8 cellular contexts compared by ENCODE assay signal in the genomic region with DNA sequence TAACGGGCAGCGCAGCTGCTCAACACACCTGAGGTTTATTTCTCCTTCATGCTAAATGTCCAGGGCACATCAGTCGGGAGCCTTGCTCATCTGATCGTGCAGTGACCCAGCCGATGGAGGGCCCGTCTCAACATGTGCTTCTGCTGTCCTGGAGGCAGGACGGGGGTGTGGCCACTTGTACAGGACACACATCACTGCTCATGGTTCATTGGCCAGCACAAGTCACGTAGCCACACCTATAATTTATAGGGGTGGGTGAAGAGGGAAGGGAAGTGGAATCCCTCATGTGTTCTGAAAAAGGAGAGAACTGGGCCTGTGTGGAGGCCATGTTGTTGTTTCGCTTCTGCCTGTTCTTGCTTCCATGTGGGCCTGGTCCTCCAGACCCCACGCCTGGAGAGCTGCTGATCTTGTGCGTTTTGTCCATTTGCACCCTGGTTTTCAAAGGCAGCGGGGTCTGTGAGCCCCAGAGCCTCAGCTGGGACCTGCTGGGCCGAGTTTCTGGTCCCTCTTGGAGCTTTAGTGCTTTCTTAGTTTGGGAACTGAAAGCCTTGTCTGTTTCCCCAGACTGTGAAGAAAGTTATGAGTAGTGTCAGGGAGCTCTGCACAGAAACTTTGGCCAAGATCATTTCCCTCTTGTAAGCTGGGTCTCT.
A peak's percentile ranks its signal among the peaks of the same experiment; 100 is the strongest.
DNase-seq lines count a peak whose midpoint lies in the region; ATAC-seq, FAIRE-seq and TF ChIP-seq lines count a peak whose summit lies in the region.

No MANE protein-coding gene starts in this region.

- CTCF ChIA-PET in activated CD4-positive, alpha-beta T cell treated with anti-CD3 and anti-CD28 coated beads, Interleukin-2, amount 10 ng/mL, durations not matched to agents 7 days and 5 days (lab: Charles Lee) = interaction anchor here (1.2 to 2.6 kb wide), 2 partner anchors 10 kb away, joined by 3 to 5 read pairs; no protein-coding TSS in a partner anchor
- CTCF ChIA-PET in MCF 10A (lab: Yijun Ruan, JAX) = interaction anchor here (0.6 to 1.0 kb wide), 4 partner anchors 10 to 21 kb away, joined by 3 to 6 read pairs (median 4); no protein-coding TSS in a partner anchor

- 61% methylated on average over 11 of the region's 13 CpGs for WGBS in suprapubic skin

- H3K4me1 Mint-ChIP-seq in activated CD4-positive, alpha-beta T cell treated with anti-CD3 and anti-CD28 coated beads, Interleukin-2, amount 10 ng/mL, durations not matched to agents 7 days and 5 days = peaks cover 21% of the 10 kb centered on the region
- peaks cover 29% of the 10 kb centered on the region for H3K4me1 Mint-ChIP-seq in MCF 10A (ENCODE audit: insufficient read depth, unreplicated experiment)

- H3K27me3 Mint-ChIP-seq in activated CD4-positive, alpha-beta T cell treated with anti-CD3 and anti-CD28 coated beads, Interleukin-2, amount 10 ng/mL, durations not matched to agents 7 days and 5 days = no peaks in the 10 kb centered on the region
- no peaks in the 10 kb centered on the region for H3K27me3 Mint-ChIP-seq in MCF 10A (ENCODE audit: insufficient read depth, unreplicated experiment)

- TF ChIP-seq CTCF in MCF 10A (IDR thresholded peaks at IDR 0.05; ENCODE audit: unreplicated experiment) = no peak
- TF ChIP-seq CTCF in suprapubic skin (IDR thresholded peaks at IDR 0.05) = no peak

- H3K27ac ChIP-seq in suprapubic skin = no peak overlapping the region

- H3K9me3 ChIP-seq in suprapubic skin = no peaks in the 10 kb centered on the region

- TF ChIP-seq POLR2A in suprapubic skin (IDR thresholded peaks at IDR 0.05) (no peak), H54 (IDR thresholded peaks at IDR 0.05; ENCODE audit: low read depth, low read length) (no peak)

- BruUV-seq in MCF 10A (replicated peaks; lab: Mats Ljungman, UMichigan) = no TSS peak

- H3K4me3 ChIP-seq in suprapubic skin = no peak overlapping the region

- POLR2A ChIA-PET in activated CD4-positive, alpha-beta T cell treated with anti-CD3 and anti-CD28 coated beads, Interleukin-2, amount 10 ng/mL, durations not matched to agents 7 days and 5 days (lab: Charles Lee) = no interaction called here
- POLR2A ChIA-PET in MCF 10A (lab: Yijun Ruan, JAX) = interaction anchor here (1.6 to 4.0 kb wide), 4 partner anchors 10 to 25 kb away, joined by 4 to 31 read pairs (median 10); no protein-coding TSS in a partner anchor

- H3K4me3 Mint-ChIP-seq in activated CD4-positive, alpha-beta T cell treated with anti-CD3 and anti-CD28 coated beads, Interleukin-2, amount 10 ng/mL, durations not matched to agents 7 days and 5 days = no peak overlapping the region
- H3K4me3 Mint-ChIP-seq in MCF 10A (ENCODE audit: unreplicated experiment) = peak overlapping the region; percentile 40

- no peak for FAIRE-seq in H54 (lab: Jason Lieb, UNC)

- no peak for TF ChIP-seq EP300 in suprapubic skin (IDR thresholded peaks at IDR 0.05)

- intact Hi-C loops in MCF 10A (cut with micrococcal nuclease) = no loop called here

- peak; percentile 84 for ATAC-seq in HG03175 (IDR thresholded peaks at IDR 0.05; ENCODE audit: unreplicated experiment)

- no peaks in the 10 kb centered on the region for H3K36me3 Mint-ChIP-seq in activated CD4-positive, alpha-beta T cell treated with anti-CD3 and anti-CD28 coated beads, Interleukin-2, amount 10 ng/mL, durations not matched to agents 7 days and 5 days (ENCODE audit: low read depth)
- peaks cover 8% of the 10 kb centered on the region for H3K36me3 Mint-ChIP-seq in MCF 10A (ENCODE audit: insufficient read depth, unreplicated experiment)

- H3K27ac Mint-ChIP-seq in activated CD4-positive, alpha-beta T cell treated with anti-CD3 and anti-CD28 coated beads, Interleukin-2, amount 10 ng/mL, durations not matched to agents 7 days and 5 days = peak overlapping the region; percentile 13
- H3K27ac Mint-ChIP-seq in MCF 10A (ENCODE audit: low read depth, unreplicated experiment) = peak overlapping the region; percentile 73

- DNase-seq in activated CD4-positive, alpha-beta T cell treated with anti-CD3 and anti-CD28 coated beads, Interleukin-2, amount 10 ng/mL, durations not matched to agents 7 days and 5 days = no peak
- DNase-seq in activated CD4-positive, alpha-beta T cell treated with anti-CD3 and anti-CD28 coated beads, Interleukin-2, amount 50 U/mL, for 48 hours = no peak
- DNase-seq in MCF 10A (ENCODE audit: unreplicated experiment) = peak; percentile 85
- peak; percentile 28 for DNase-seq in retina
- DNase-seq in suprapubic skin (ENCODE audit: low spot score in 2 of 2) = no peak
- DNase-seq in H54 (ENCODE audit: insufficient read length, low spot score) = no peak
- DNase-seq in NCI-H1694 (lab: John Stamatoyannopoulos, UW) = no peak

- no peaks in the 10 kb centered on the region for H3K27me3 ChIP-seq in suprapubic skin

- no peaks in the 10 kb centered on the region for H3K36me3 ChIP-seq in suprapubic skin

- H3K9me3 Mint-ChIP-seq in activated CD4-positive, alpha-beta T cell treated with anti-CD3 and anti-CD28 coated beads, Interleukin-2, amount 10 ng/mL, durations not matched to agents 7 days and 5 days = no peaks in the 10 kb centered on the region
- H3K9me3 Mint-ChIP-seq in MCF 10A (ENCODE audit: unreplicated experiment) = no peaks in the 10 kb centered on the region

- peaks cover 26% of the 10 kb centered on the region for H3K4me1 ChIP-seq in suprapubic skin

Comparison
In these comparisons a context has a peak if more than half of its experiments do, and no peak if none do; other contexts are left out.
1. DNase-seq: peak in MCF 10A (single experiment) and retina (single experiment); none in activated CD4-positive, alpha-beta T cell treated with anti-CD3 and anti-CD28 coated beads, Interleukin-2, amount 10 ng/mL, durations not matched to agents 7 days and 5 days (single experiment), activated CD4-positive, alpha-beta T cell treated with anti-CD3 and anti-CD28 coated beads, Interleukin-2, amount 50 U/mL, for 48 hours (0 of 2), suprapubic skin (0 of 2), H54 (single experiment) and NCI-H1694 (single experiment).